In the genomic region with DNA sequence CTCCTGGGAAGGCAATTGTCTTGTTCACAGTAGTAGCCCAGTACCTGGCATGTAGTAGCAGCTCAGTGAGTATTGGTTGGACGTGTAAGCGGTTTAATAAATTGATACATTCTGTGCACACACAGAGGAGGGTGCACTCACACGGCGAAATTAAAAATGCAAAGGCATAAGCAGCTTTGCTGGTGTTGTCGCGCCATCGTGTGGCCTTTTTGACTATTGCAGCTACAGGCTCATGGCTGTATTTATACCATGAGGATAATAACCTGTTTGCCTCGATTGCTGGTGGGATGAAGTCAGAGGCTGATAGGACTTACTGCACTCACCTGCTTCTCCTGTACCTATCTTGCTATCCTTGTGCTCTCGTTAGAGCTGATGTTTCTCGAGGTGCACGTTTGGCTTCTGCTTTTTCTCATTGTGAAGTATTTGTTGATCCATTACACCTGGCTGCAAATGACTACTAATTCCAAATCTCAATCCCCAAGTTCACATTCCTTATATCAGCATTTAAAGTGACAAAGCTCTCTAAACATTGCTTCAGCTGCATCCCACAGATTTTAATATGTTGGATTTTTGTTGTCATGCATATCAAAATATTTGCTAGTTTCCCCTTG, we compare ENCODE assay signal across 1 cellular context.
TF ChIP-seq lines count a peak whose summit lies in the region.

No MANE protein-coding gene starts in this region.

TF ChIP-seq in K562, 482 proteins besides CTCF, POLR2A, EP300 and RAD21 (continued from another document):
- TF ChIP-seq, protein P1, sequence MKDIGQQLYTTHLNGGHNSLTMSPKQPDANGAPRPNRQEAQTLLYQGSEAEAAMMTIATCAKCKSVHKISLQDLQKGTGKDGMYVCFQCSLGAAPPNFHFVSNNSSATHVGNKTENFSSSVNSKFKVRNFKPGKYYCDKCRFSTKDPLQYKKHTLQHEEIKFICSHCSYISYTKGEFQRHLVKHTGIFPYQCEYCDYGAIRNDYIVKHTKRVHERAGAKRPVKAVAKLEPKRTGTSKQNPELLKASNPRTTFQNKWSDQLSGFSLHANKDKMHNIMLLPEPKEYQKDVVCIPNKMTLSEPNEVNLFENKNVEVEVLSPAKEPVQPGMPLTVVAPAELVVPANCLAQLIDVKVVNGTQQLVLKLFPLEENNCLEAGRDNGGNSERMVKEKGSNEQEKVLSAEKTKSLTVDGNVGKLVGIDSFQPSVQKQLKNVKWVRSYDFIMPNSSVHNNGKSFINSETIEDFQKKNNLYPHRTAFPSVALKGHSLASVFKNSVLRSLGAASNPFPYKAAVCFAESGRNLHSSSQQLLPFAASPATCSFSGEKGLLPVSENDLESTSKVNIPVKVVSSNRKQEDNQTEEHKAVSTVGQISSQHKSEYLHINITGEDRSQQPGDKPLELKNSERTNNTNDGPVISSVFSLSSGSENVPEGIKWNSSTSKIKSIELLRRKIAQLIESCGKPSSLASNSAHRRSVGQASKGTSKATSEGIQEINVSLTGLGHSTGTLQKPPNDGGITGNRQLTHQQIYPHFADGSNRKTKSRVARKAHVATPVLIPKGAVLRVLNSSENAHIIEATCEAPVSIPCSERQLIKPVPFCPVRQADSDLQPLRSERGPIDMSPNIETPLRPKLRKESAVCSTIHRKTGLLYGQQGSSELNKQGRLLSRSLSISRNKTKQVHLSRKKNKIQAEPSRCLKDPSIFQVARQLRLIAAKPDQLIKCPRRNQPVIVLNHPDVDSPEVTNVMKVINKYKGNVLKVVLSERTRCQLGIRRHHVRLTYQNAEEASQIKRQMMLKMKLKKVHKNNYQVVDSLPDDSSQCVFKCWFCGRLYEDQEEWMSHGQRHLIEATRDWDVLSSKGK (CRISPR knock-in tag; IDR thresholded peaks at IDR 0.05), result no peak
- TF ChIP-seq ZBTB1 (CRISPR knock-in tag; IDR thresholded peaks at IDR 0.05; ENCODE audit: borderline replicate concordance, low read depth) (no peak), ZNF764 (CRISPR knock-in tag; IDR thresholded peaks at IDR 0.05; ENCODE audit: low read depth) (no peak), ARNT (IDR thresholded peaks at IDR 0.05) (no peak), BRD9 (IDR thresholded peaks at IDR 0.05; ENCODE audit: low read depth, partially characterized antibody) (no peak), JUNB (CRISPR knock-in tag; conservative IDR thresholded peaks at IDR 0.05) (no peak), CLOCK (CRISPR knock-in tag; IDR thresholded peaks at IDR 0.05; ENCODE audit: borderline replicate concordance) (no peak), RBM34 (IDR thresholded peaks at IDR 0.05; ENCODE audit: borderline replicate concordance, insufficient read depth, low read length) (no peak), SMC3 (conservative IDR thresholded peaks at IDR 0.05; ENCODE audit: insufficient read depth, low read depth, low read length) (peak; percentile 88), CCNT2 (IDR thresholded peaks at IDR 0.05; ENCODE audit: borderline replicate concordance, extremely low read depth, insufficient read length, low read depth, low read length) (no peak), NR1H2 (CRISPR knock-in tag; IDR thresholded peaks at IDR 0.05) (no peak), DIDO1 (tag; IDR thresholded peaks at IDR 0.05; ENCODE audit: low read depth) (no peak), TRIM25 (IDR thresholded peaks at IDR 0.05; ENCODE audit: borderline replicate concordance) (no peak), TBP (optimal IDR thresholded peaks at IDR 0.05; ENCODE audit: low read depth, low read length) (no peak), ZNF778 (CRISPR knock-in tag; IDR thresholded peaks at IDR 0.05) (no peak), ZNF277 (CRISPR knock-in tag; IDR thresholded peaks at IDR 0.05; ENCODE audit: borderline replicate concordance) (no peak), NEUROD1 (IDR thresholded peaks at IDR 0.05; ENCODE audit: borderline replicate concordance, low read depth, low read length, partially characterized antibody) (no peak), HINFP (tag; conservative IDR thresholded peaks at IDR 0.05; ENCODE audit: low read depth) (no peak), GTF3C2 (IDR thresholded peaks at IDR 0.05; ENCODE audit: borderline replicate concordance, extremely low read depth, insufficient read length) (no peak), PKNOX1 (IDR thresholded peaks at IDR 0.05) (no peak), RB1 (IDR thresholded peaks at IDR 0.05; ENCODE audit: low read depth) (peak; percentile 18; the same call in 1 of the 2 replicates), ZNF239 (CRISPR knock-in tag; IDR thresholded peaks at IDR 0.05) (no peak), MCM3 (IDR thresholded peaks at IDR 0.05) (no peak), MTA2 (IDR thresholded peaks at IDR 0.05; ENCODE audit: low read depth) (no peak), HNRNPLL (IDR thresholded peaks at IDR 0.05; ENCODE audit: low read depth, low read length, poor library complexity, severe bottlenecking) (no peak), E2F3 (CRISPR knock-in tag; IDR thresholded peaks at IDR 0.05) (no peak), CTBP1 (IDR thresholded peaks at IDR 0.05; ENCODE audit: borderline replicate concordance) (no peak), THRAP3 (IDR thresholded peaks at IDR 0.05; ENCODE audit: borderline replicate concordance) (no peak), MAFF (IDR thresholded peaks at IDR 0.05; ENCODE audit: low read length) (no peak), ZNF717 (CRISPR knock-in tag; IDR thresholded peaks at IDR 0.05) (no peak), ATF7 (IDR thresholded peaks at IDR 0.05) (0 out of 2 replicates have a peak, but pooled peaks have one; percentile 22), ZNF583 (CRISPR knock-in tag; IDR thresholded peaks at IDR 0.05) (no peak)
- TF ChIP-seq, protein P2, sequence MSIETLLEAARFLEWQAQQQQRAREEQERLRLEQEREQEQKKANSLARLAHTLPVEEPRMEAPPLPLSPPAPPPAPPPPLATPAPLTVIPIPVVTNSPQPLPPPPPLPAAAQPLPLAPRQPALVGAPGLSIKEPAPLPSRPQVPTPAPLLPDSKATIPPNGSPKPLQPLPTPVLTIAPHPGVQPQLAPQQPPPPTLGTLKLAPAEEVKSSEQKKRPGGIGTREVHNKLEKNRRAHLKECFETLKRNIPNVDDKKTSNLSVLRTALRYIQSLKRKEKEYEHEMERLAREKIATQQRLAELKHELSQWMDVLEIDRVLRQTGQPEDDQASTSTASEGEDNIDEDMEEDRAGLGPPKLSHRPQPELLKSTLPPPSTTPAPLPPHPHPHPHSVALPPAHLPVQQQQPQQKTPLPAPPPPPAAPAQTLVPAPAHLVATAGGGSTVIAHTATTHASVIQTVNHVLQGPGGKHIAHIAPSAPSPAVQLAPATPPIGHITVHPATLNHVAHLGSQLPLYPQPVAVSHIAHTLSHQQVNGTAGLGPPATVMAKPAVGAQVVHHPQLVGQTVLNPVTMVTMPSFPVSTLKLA (conservative IDR thresholded peaks at IDR 0.05), result no peak
- TF ChIP-seq, protein P3, sequence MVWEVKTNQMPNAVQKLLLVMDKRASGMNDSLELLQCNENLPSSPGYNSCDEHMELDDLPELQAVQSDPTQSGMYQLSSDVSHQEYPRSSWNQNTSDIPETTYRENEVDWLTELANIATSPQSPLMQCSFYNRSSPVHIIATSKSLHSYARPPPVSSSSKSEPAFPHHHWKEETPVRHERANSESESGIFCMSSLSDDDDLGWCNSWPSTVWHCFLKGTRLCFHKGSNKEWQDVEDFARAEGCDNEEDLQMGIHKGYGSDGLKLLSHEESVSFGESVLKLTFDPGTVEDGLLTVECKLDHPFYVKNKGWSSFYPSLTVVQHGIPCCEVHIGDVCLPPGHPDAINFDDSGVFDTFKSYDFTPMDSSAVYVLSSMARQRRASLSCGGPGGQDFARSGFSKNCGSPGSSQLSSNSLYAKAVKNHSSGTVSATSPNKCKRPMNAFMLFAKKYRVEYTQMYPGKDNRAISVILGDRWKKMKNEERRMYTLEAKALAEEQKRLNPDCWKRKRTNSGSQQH (CRISPR knock-in tag; IDR thresholded peaks at IDR 0.05), result no peak
- TF ChIP-seq, protein P4, sequence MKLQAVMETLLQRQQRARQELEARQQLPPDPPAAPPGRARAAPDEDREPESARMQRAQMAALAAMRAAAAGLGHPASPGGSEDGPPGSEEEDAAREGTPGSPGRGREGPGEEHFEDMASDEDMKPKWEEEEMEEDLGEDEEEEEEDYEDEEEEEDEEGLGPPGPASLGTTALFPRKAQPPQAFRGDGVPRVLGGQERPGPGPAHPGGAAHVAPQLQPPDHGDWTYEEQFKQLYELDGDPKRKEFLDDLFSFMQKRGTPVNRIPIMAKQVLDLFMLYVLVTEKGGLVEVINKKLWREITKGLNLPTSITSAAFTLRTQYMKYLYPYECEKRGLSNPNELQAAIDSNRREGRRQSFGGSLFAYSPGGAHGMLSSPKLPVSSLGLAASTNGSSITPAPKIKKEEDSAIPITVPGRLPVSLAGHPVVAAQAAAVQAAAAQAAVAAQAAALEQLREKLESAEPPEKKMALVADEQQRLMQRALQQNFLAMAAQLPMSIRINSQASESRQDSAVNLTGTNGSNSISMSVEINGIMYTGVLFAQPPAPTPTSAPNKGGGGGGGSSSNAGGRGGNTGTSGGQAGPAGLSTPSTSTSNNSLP (IDR thresholded peaks at IDR 0.05; ENCODE audit: borderline replicate concordance, low read depth, low read length), result peak; percentile 24; the same call in 1 of the 2 replicates
